19 cellular contexts compared by ENCODE assay signal in genomic region chr1:14928412-14928811, GRCh38.
A peak's percentile ranks its signal among the peaks of the same experiment; 100 is the strongest.
DNase-seq lines count a peak whose midpoint lies in the region; ATAC-seq, FAIRE-seq and TF ChIP-seq lines count a peak whose summit lies in the region.
"Had no signal": no experiment of that assay in that cellular context is flagged by ENCODE, and none has a peak within 500 bp of the region (broad histone marks: within the 10 kb centered on the region; RNA-seq: fewer than 3 reads in every experiment).

No MANE protein-coding gene starts in this region.

- H3K79me2 ChIP-seq in K562 (ENCODE audit: control insufficient read depth, insufficient read depth, low read length) = peaks cover 54% of the 10 kb centered on the region

- no peak for TF ChIP-seq RAD21 in K562 (CRISPR knock-in tag; conservative IDR thresholded peaks at IDR 0.05 in 1 of 2, IDR thresholded peaks at IDR 0.05 in 1 of 2)

- no peaks in the 10 kb centered on the region for H3K36me3 Mint-ChIP-seq in progenitor cell of endocrine pancreas (ENCODE audit: insufficient read depth)

- in situ Hi-C loops in K562 (cut with MboI) = no loop called here

- H3K27me3 Mint-ChIP-seq in progenitor cell of endocrine pancreas = peaks cover 41% of the 10 kb centered on the region
- peaks cover 40% of the 10 kb centered on the region for H3K27me3 Mint-ChIP-seq in stimulated activated naive CD8-positive, alpha-beta T cell treated with anti-CD3 and anti-CD28 coated beads, Interleukin-15, amount 100 ng/mL, for 72 hours

- H3K9me3 ChIP-seq in BLaER1 (no peaks in the 10 kb centered on the region), K562 (replicated peaks; ENCODE audit: control insufficient read depth, insufficient read depth, low read depth, low read length) (no peaks in the 10 kb centered on the region), kidney (ENCODE audit: control insufficient read depth in 1 of 2, low read length in 2 of 2) (no peaks in the 10 kb centered on the region)

- H3K4me1 ChIP-seq in BLaER1 (peaks cover 73% of the 10 kb centered on the region), K562 (replicated peaks in 1 of 2; ENCODE audit: control insufficient read depth in 2 of 2, insufficient read depth in 2 of 2, low read length in 2 of 2) (peaks cover 35 to 53% of the 10 kb centered on the region in 2 experiments), kidney (ENCODE audit: control insufficient read depth in 1 of 2, insufficient read depth in 1 of 2, low read depth in 1 of 2, low read length in 2 of 2) (peaks cover 30 to 41% of the 10 kb centered on the region in 2 donors)

- no peaks in the 10 kb centered on the region for H3K36me3 ChIP-seq in BLaER1
- H3K36me3 ChIP-seq in K562 (ENCODE audit: control insufficient read depth, insufficient read depth, low read length) = peaks cover 12% of the 10 kb centered on the region; the same call in 1 of the 3 replicates
- H3K36me3 ChIP-seq in kidney (ENCODE audit: control insufficient read depth in 1 of 2, insufficient read depth in 2 of 2, low read length in 2 of 2) = no peaks in the 10 kb centered on the region

- H3K4me3 ChIP-seq in BLaER1 (no peak overlapping the region), K562 (no peak overlapping the region), kidney (ENCODE audit: low read length in 2 of 2) (no peak overlapping the region)

- intact Hi-C loops in K562 (cut with micrococcal nuclease) = loop anchor here (5.0 kb wide), 3 partner anchors 44 to 151 kb away; no protein-coding TSS in a partner anchor
- intact Hi-C loops in kidney (cut with DNase I) = loop anchor here (10.0 kb wide), 1 partner anchor 96 kb away; no protein-coding TSS in a partner anchor

- 0 out of 3 replicates have a peak, but pooled peaks have one; percentile 5 for ATAC-seq in K562
- no peak for ATAC-seq in stimulated activated naive CD8-positive, alpha-beta T cell treated with anti-CD3 and anti-CD28 coated beads, Interleukin-15, amount 100 ng/mL, for 72 hours
- no peak for ATAC-seq in GM18867 (IDR thresholded peaks at IDR 0.05; ENCODE audit: unreplicated experiment)
- ATAC-seq: PC-3 had no signal

- WGBS in K562 (ENCODE audit: insufficient coverage, low coverage, missing lambda C conversion rate) = 20% methylated on average over 7 of the region's 7 CpGs

- H3K27me3 ChIP-seq in BLaER1 (0 out of 2 replicates have a peak, but pooled peaks cover 4% of the 10 kb centered on the region), K562 (ENCODE audit: control insufficient read depth in 2 of 2, insufficient read depth in 2 of 2, low read length in 2 of 2) (no peaks in the 10 kb centered on the region; a peak in 1 of 5 replicates)

- FAIRE-seq in K562 (lab: Jason Lieb, UNC) = peak; percentile 60
- no peak for FAIRE-seq in kidney (lab: Jason Lieb, UNC)
- no peak for FAIRE-seq in RCC 7860 (lab: Jason Lieb, UNC)
- FAIRE-seq: A204.1, GM12892, H54 had no signal

- peak overlapping the region; percentile 20 for H3K27ac Mint-ChIP-seq in progenitor cell of endocrine pancreas
- no peak overlapping the region for H3K27ac Mint-ChIP-seq in stimulated activated naive CD8-positive, alpha-beta T cell treated with anti-CD3 and anti-CD28 coated beads, Interleukin-15, amount 100 ng/mL, for 72 hours
- H3K27ac Mint-ChIP-seq: CD14-positive monocyte had no signal

- TF ChIP-seq POLR2A in K562 (conservative IDR thresholded peaks at IDR 0.05) = no peak

- BruUV-seq in K562 (replicated peaks; lab: Mats Ljungman, UMichigan) = no TSS peak

- H3K4me2 ChIP-seq in BLaER1 (peak overlapping the region; percentile 95), K562 (ENCODE audit: insufficient read depth, low read length) (peak overlapping the region; percentile 52)

- H3K27ac ChIP-seq in BLaER1 = no peak overlapping the region
- H3K27ac ChIP-seq in K562 (ENCODE audit: extremely low read depth, low read depth, low read length) = 0 out of 3 replicates have a peak overlapping the region, but pooled peaks have one; percentile 45
- peak overlapping the region; percentile 68 to 74 for H3K27ac ChIP-seq in kidney (ENCODE audit: low read depth in 2 of 2, low read length in 2 of 2)

- CTCF ChIA-PET in K562 (lab: Yijun Ruan, JAX; ENCODE audit: low intra/inter-chr PET ratio) = no interaction called here

- H3K9ac ChIP-seq in BLaER1 (no peak overlapping the region), K562 (ENCODE audit: insufficient read depth in 1 of 2, low read depth in 2 of 2, low read length in 2 of 2) (peak overlapping the region in 1 of 2 experiments; percentile 38; a peak in 1 of 4 replicates), kidney (ENCODE audit: low read length in 2 of 2) (peak overlapping the region in 1 of 2 donors; percentile 62)

- H3K4me1 Mint-ChIP-seq in progenitor cell of endocrine pancreas (ENCODE audit: low read depth) = peaks cover 15% of the 10 kb centered on the region
- H3K4me1 Mint-ChIP-seq in stimulated activated naive CD8-positive, alpha-beta T cell treated with anti-CD3 and anti-CD28 coated beads, Interleukin-15, amount 100 ng/mL, for 72 hours = peaks cover 14% of the 10 kb centered on the region

- DNase-seq in K562 (ENCODE audit: extremely low read depth in 1 of 4, low spot score in 3 of 4) (peak; percentile 22 to 50 (median 38)), kidney (no peak), progenitor cell of endocrine pancreas (ENCODE audit: low spot score, unreplicated experiment) (no peak), NAMALWA (ENCODE audit: low spot score) (no peak), RCC 7860 (ENCODE audit: low spot score) (no peak)
- DNase-seq in stimulated activated naive CD8-positive, alpha-beta T cell treated with anti-CD3 and anti-CD28 coated beads, Interleukin-15, amount 100 ng/mL, for 72 hours = no peak
- DNase-seq: COR-L47, DMS153, NCI-H1436, NCI-H2029, NCI-H2171, NCI-H446 treated with DMSO at 0.1 percent for 48 hours, PC-3 had no signal

- TF ChIP-seq CTCF in K562 (IDR thresholded peaks at IDR 0.05 in 2 of 3, conservative IDR thresholded peaks at IDR 0.05 in 1 of 3; ENCODE audit: insufficient read depth in 2 of 3, low read depth in 1 of 3, low read length in 3 of 3) (no peak), kidney (IDR thresholded peaks at IDR 0.05; ENCODE audit: borderline replicate concordance, extremely low read depth, insufficient read depth) (no peak), progenitor cell of endocrine pancreas (IDR thresholded peaks at IDR 0.05; ENCODE audit: unreplicated experiment) (no peak)

- POLR2A ChIA-PET in K562 (lab: Yijun Ruan, JAX) = no interaction called here

- H4K20me1 ChIP-seq in BLaER1 = peaks cover 75% of the 10 kb centered on the region
- H4K20me1 ChIP-seq in K562 (replicated peaks; ENCODE audit: control insufficient read depth, insufficient read depth, low read length) = peaks cover 25% of the 10 kb centered on the region

- no peaks in the 10 kb centered on the region for H3K9me1 ChIP-seq in K562 (ENCODE audit: control insufficient read depth, insufficient read depth, low read length)

- H3K9me3 Mint-ChIP-seq in progenitor cell of endocrine pancreas (ENCODE audit: low read depth) = no peaks in the 10 kb centered on the region
- no peaks in the 10 kb centered on the region for H3K9me3 Mint-ChIP-seq in stimulated activated naive CD8-positive, alpha-beta T cell treated with anti-CD3 and anti-CD28 coated beads, Interleukin-15, amount 100 ng/mL, for 72 hours

- peak overlapping the region; percentile 35; the same call in 1 of the 2 replicates for H2AFZ ChIP-seq in K562 (ENCODE audit: low read depth, low read length)

- H3K4me3 Mint-ChIP-seq in progenitor cell of endocrine pancreas (ENCODE audit: low read depth) = no peak overlapping the region
- no peak overlapping the region for H3K4me3 Mint-ChIP-seq in stimulated activated naive CD8-positive, alpha-beta T cell treated with anti-CD3 and anti-CD28 coated beads, Interleukin-15, amount 100 ng/mL, for 72 hours

- peak; percentile 35; the same call in 1 of the 2 replicates for TF ChIP-seq EP300 in K562 (IDR thresholded peaks at IDR 0.05; ENCODE audit: low read length)

TF ChIP-seq in K562, 482 proteins besides CTCF, POLR2A, EP300 and RAD21 (continues in another document):
- TF ChIP-seq CSDE1 (IDR thresholded peaks at IDR 0.05) (no peak), DPF2 (IDR thresholded peaks at IDR 0.05) (peak; percentile 50; the same call in 1 of the 2 replicates), PURB (CRISPR knock-in tag; IDR thresholded peaks at IDR 0.05; ENCODE audit: low read depth) (no peak), POLR2B (IDR thresholded peaks at IDR 0.05; ENCODE audit: low read depth, partially characterized antibody) (no peak), EHMT2 (IDR thresholded peaks at IDR 0.05) (no peak), ZNF449 (CRISPR knock-in tag; IDR thresholded peaks at IDR 0.05) (no peak), ZNF224 (CRISPR knock-in tag; IDR thresholded peaks at IDR 0.05) (no peak), TEAD4 (IDR thresholded peaks at IDR 0.05; ENCODE audit: low read length) (peak; percentile 41; the same call in 1 of the 2 replicates), TEAD4 (CRISPR knock-in tag; IDR thresholded peaks at IDR 0.05; ENCODE audit: borderline replicate concordance) (no peak), ESRRB (CRISPR knock-in tag; IDR thresholded peaks at IDR 0.05; ENCODE audit: borderline replicate concordance) (no peak), RFX5 (IDR thresholded peaks at IDR 0.05; ENCODE audit: low read depth, low read length) (no peak), MAFG (tag; conservative IDR thresholded peaks at IDR 0.05) (peak; percentile 25; the same call in 1 of the 2 replicates), ARID3B (CRISPR knock-in tag; IDR thresholded peaks at IDR 0.05; ENCODE audit: borderline replicate concordance) (no peak)

Comparison
In these comparisons a context has a peak if more than half of its experiments do, and no peak if none do; other contexts are left out.
1. DNase-seq: peak in K562 (4 of 4); none in kidney (single experiment), progenitor cell of endocrine pancreas (single experiment), stimulated activated naive CD8-positive, alpha-beta T cell treated with anti-CD3 and anti-CD28 coated beads, Interleukin-15, amount 100 ng/mL, for 72 hours (0 of 2), NAMALWA (single experiment) and RCC 7860 (single experiment).